Comparison of ENCODE assay signal across 27 cellular contexts in genomic region chr16:88911946-88912310, GRCh38. TPM values are rescaled to one million over a fixed set of nuclear protein-coding genes. Genes with fewer than 3 reads are reported as not detected.
DNase-seq lines count a peak whose midpoint lies in the region; ATAC-seq, FAIRE-seq and TF ChIP-seq lines count a peak whose summit lies in the region.
"Had no signal": no experiment of that assay in that cellular context is flagged by ENCODE, and none has a peak within 500 bp of the region (broad histone marks: within the 10 kb centered on the region; RNA-seq: fewer than 3 reads in every experiment).

No MANE protein-coding gene starts in this region.

- 89% methylated on average over 12 of the region's 16 CpGs for WGBS in K562 (ENCODE audit: insufficient coverage, low coverage, missing lambda C conversion rate)
- WGBS in neuronal stem cell (ENCODE audit: extremely low coverage in 2 of 2, insufficient read length in 2 of 2, insufficient replicate concordance in 1 of 2), 2 donors: no CpG with 5 or more reads among the region's 16 CpGs

- no peak for TF ChIP-seq EP300 in K562 (IDR thresholded peaks at IDR 0.05; ENCODE audit: low read length)

- POLR2A ChIA-PET in K562 (lab: Yijun Ruan, JAX): no interaction called here

- in situ Hi-C loops in K562 (cut with MboI): no loop called here

- H4K8ac ChIP-seq in neuronal stem cell (ENCODE audit: low read depth, low read length): no peak overlapping the region

- H3K4me1 Mint-ChIP-seq in IgD-negative memory B cell: peaks cover 5 to 16% (median 6%) of the 10 kb centered on the region in 3 donors
- H3K4me1 Mint-ChIP-seq: CD14-positive monocyte; CD8-positive, alpha-beta memory T cell had no signal

- no peak overlapping the region for H3K4ac ChIP-seq in neuronal stem cell (ENCODE audit: low read length)

- H3K27ac ChIP-seq in BLaER1 (peak overlapping the region; percentile 39), K562 (ENCODE audit: extremely low read depth, low read depth, low read length) (no peak overlapping the region), neuronal stem cell (replicated peaks; ENCODE audit: low read length) (no peak overlapping the region)
- H3K27ac ChIP-seq: A549 had no signal

- no peaks in the 10 kb centered on the region for H3K9me3 Mint-ChIP-seq in IgD-negative memory B cell
- H3K9me3 Mint-ChIP-seq: CD4-positive, alpha-beta T cell; CD8-positive, alpha-beta memory T cell had no signal

- no peak for FAIRE-seq in K562 (lab: Jason Lieb, UNC)
- FAIRE-seq: A549, GM12891, GM18507, H54 had no signal

- H2AK5ac ChIP-seq in neuronal stem cell (ENCODE audit: low read depth, low read length): peak overlapping the region; percentile 96

- H3K18ac ChIP-seq in neuronal stem cell (ENCODE audit: low read length): peak overlapping the region; percentile 57

- no peak for ATAC-seq in K562
- no peak for ATAC-seq in sciatic nerve
- ATAC-seq in HG03520 (IDR thresholded peaks at IDR 0.05; ENCODE audit: unreplicated experiment): no peak
- ATAC-seq: A549, GM23338 had no signal

- CTCF ChIA-PET in K562 (lab: Yijun Ruan, JAX; ENCODE audit: low intra/inter-chr PET ratio): no interaction called here

- H3K4me3 ChIP-seq in BLaER1 (no peak overlapping the region), K562 (no peak overlapping the region), neuronal stem cell (ENCODE audit: low read length in 2 of 2) (no peak overlapping the region)
- H3K4me3 ChIP-seq: A549, GM23338, HAP-1 had no signal

- H3K79me2 ChIP-seq in K562 (ENCODE audit: control insufficient read depth, insufficient read depth, low read length): peaks cover 94% of the 10 kb centered on the region

- no peak overlapping the region for H2AFZ ChIP-seq in K562 (ENCODE audit: low read depth, low read length)
- H2AFZ ChIP-seq in neuronal stem cell (ENCODE audit: low read length): no peak overlapping the region
- H2AFZ ChIP-seq: GM23338 had no signal

- H3K27me3 Mint-ChIP-seq in IgD-negative memory B cell: no peaks in the 10 kb centered on the region

- no peak for TF ChIP-seq RAD21 in K562 (CRISPR knock-in tag; conservative IDR thresholded peaks at IDR 0.05 in 1 of 2, IDR thresholded peaks at IDR 0.05 in 1 of 2)

- H3K9ac ChIP-seq in BLaER1: peak overlapping the region; percentile 32
- H3K9ac ChIP-seq in K562 (ENCODE audit: insufficient read depth in 1 of 2, low read depth in 2 of 2, low read length in 2 of 2): no peak overlapping the region
- peak overlapping the region; percentile 16 for H3K9ac ChIP-seq in neuronal stem cell (ENCODE audit: low read depth, low read length, poor library complexity)

- H3K36me3 ChIP-seq in BLaER1: peaks cover 36% of the 10 kb centered on the region
- H3K36me3 ChIP-seq in K562 (ENCODE audit: control insufficient read depth, insufficient read depth, low read length): peaks cover 81% of the 10 kb centered on the region
- H3K36me3 ChIP-seq in neuronal stem cell (replicated peaks in 1 of 2; ENCODE audit: control insufficient read depth in 2 of 2, insufficient read depth in 2 of 2, low read length in 2 of 2): no peaks in the 10 kb centered on the region
- H3K36me3 ChIP-seq: HAP-1 had no signal

- H2BK15ac ChIP-seq in neuronal stem cell (ENCODE audit: low read length): peak overlapping the region; percentile 56

- no peak overlapping the region for H3K14ac ChIP-seq in neuronal stem cell (ENCODE audit: low read length)

- peaks cover 6% of the 10 kb centered on the region for H3K36me3 Mint-ChIP-seq in IgD-negative memory B cell
- H3K36me3 Mint-ChIP-seq: CD8-positive, alpha-beta memory T cell had no signal

- peak overlapping the region; percentile 66 for H2BK5ac ChIP-seq in neuronal stem cell (ENCODE audit: low read length)

- DNase-seq in K562 (ENCODE audit: extremely low read depth in 1 of 4, low spot score in 3 of 4) (no peak), neuronal stem cell (ENCODE audit: low spot score) (no peak), amygdala (lab: John Stamatoyannopoulos, UW) (no peak), sciatic nerve (ENCODE audit: low spot score) (no peak), SKM-1 (lab: John Stamatoyannopoulos, UW; ENCODE audit: unreplicated experiment) (no peak)
- DNase-seq: 8988T; ACHN; AML-193; CD4-positive, alpha-beta T cell; CD8-positive, alpha-beta memory T cell; DMS53; DMS79 treated with DMSO at 0.1 percent for 48 hours; GF-D8; HFFc6 had no signal

- H3K79me1 ChIP-seq in neuronal stem cell (ENCODE audit: low read depth, low read length): no peaks in the 10 kb centered on the region

- BruUV-seq in K562 (replicated peaks; lab: Mats Ljungman, UMichigan): no TSS peak

- TF ChIP-seq POLR2A in K562 (conservative IDR thresholded peaks at IDR 0.05): no peak

- no peak overlapping the region for H4K91ac ChIP-seq in neuronal stem cell (ENCODE audit: low read depth, low read length, poor library complexity)

- peaks cover 14% of the 10 kb centered on the region for H3K9me1 ChIP-seq in K562 (ENCODE audit: control insufficient read depth, insufficient read depth, low read length)

- peak overlapping the region in 2 of 3 donors; percentile 81 to 87 for H3K27ac Mint-ChIP-seq in IgD-negative memory B cell
- H3K27ac Mint-ChIP-seq: CD4-positive, alpha-beta T cell; CD8-positive, alpha-beta memory T cell; GM23338; HFFc6 had no signal

- no peak overlapping the region for H2BK12ac ChIP-seq in neuronal stem cell (ENCODE audit: low read length)

- intact Hi-C loops in K562 (cut with micrococcal nuclease): no loop called here
- intact Hi-C loops in sciatic nerve (cut with DNase I): no loop called here

- H3K9me3 ChIP-seq in BLaER1 (no peaks in the 10 kb centered on the region), K562 (replicated peaks; ENCODE audit: control insufficient read depth, insufficient read depth, low read depth, low read length) (no peaks in the 10 kb centered on the region), neuronal stem cell (replicated peaks in 1 of 2; ENCODE audit: control insufficient read depth in 2 of 2, insufficient read depth in 1 of 2, low read depth in 1 of 2, low read length in 2 of 2) (peaks cover 0 to 8% of the 10 kb centered on the region in 2 donors)
- H3K9me3 ChIP-seq: A549, HAP-1 had no signal

- H3K4me2 ChIP-seq in BLaER1 (peak overlapping the region; percentile 90), K562 (ENCODE audit: insufficient read depth, low read length) (no peak overlapping the region), neuronal stem cell (ENCODE audit: insufficient read depth, low read length, poor library complexity, severe bottlenecking) (no peak overlapping the region)
- H3K4me2 ChIP-seq: A549, GM23338 had no signal

- peaks cover 92% of the 10 kb centered on the region for H3K4me1 ChIP-seq in BLaER1
- H3K4me1 ChIP-seq in K562 (replicated peaks in 1 of 2; ENCODE audit: control insufficient read depth in 2 of 2, insufficient read depth in 2 of 2, low read length in 2 of 2): peaks cover 0 to 61% of the 10 kb centered on the region in 2 experiments; a peak in 4 of 5 replicates
- H3K4me1 ChIP-seq in neuronal stem cell (ENCODE audit: control insufficient read depth in 2 of 2, insufficient read depth in 1 of 2, low read depth in 1 of 2, low read length in 2 of 2): peaks cover 7% of the 10 kb centered on the region in 2 donors
- H3K4me1 ChIP-seq: HAP-1 had no signal

- no peak for TF ChIP-seq CTCF in K562 (IDR thresholded peaks at IDR 0.05 in 2 of 3, conservative IDR thresholded peaks at IDR 0.05 in 1 of 3; ENCODE audit: insufficient read depth in 2 of 3, low read depth in 1 of 3, low read length in 3 of 3)

- H3K23ac ChIP-seq in neuronal stem cell (ENCODE audit: low read depth, low read length, poor library complexity): peak overlapping the region; percentile 57

- no peak overlapping the region for H3K4me3 Mint-ChIP-seq in IgD-negative memory B cell
- H3K4me3 Mint-ChIP-seq: CD14-positive monocyte; CD4-positive, alpha-beta T cell; CD8-positive, alpha-beta memory T cell; GM23338; HFFc6 had no signal

- H3K27me3 ChIP-seq in BLaER1 (no peaks in the 10 kb centered on the region), K562 (ENCODE audit: control insufficient read depth in 2 of 2, insufficient read depth in 2 of 2, low read length in 2 of 2) (no peaks in the 10 kb centered on the region), neuronal stem cell (ENCODE audit: control insufficient read depth in 3 of 3, insufficient read depth in 3 of 3, low read depth in 1 of 3, low read length in 3 of 3) (peaks cover 0 to 19% (median 0%) of the 10 kb centered on the region in 3 experiments)

- H2BK120ac ChIP-seq in neuronal stem cell (ENCODE audit: low read depth, low read length): peak overlapping the region; percentile 63

- H4K20me1 ChIP-seq in BLaER1 (peaks cover 92% of the 10 kb centered on the region), K562 (replicated peaks; ENCODE audit: control insufficient read depth, insufficient read depth, low read length) (peaks cover 70% of the 10 kb centered on the region)

RNA-seq across cellular contexts. Expression of gene PABPN1L, which starts 45.5 kb away (rescaled TPM):
- polyA plus RNA-seq in IgD-negative memory B cell: not detected
- total RNA-seq in K562 (2011; cell fraction: chromatin; rRNA removed; ENCODE audit: low replicate concordance): 0.46 and 2.2 TPM in 2 replicates
- 0.26 and 0.50 TPM in 2 replicates for total RNA-seq in K562 (2011; cell fraction: nucleolus; rRNA removed)
- 0.29 and 0.99 TPM in 2 replicates for total RNA-seq in K562 (2011; cell fraction: nucleoplasm; rRNA removed)
- total RNA-seq in K562 (2014; rRNA removed): 0.32 TPM in 1 of 2 replicates, not detected in the other
- total RNA-seq in K562 (2014; rRNA removed; fragmentation: Illumina TruSeq; extraction: Trizol): not detected in 2 replicates
- total RNA-seq in K562 (2015; rRNA removed; fragmentation: Illumina TruSeq; extraction: Trizol): 0.19 TPM in 1 of 2 replicates, not detected in the other
- total RNA-seq in K562 (2021): 0.29 TPM in 1 of 2 replicates, not detected in the other
- not detected in 2 replicates for polyA plus RNA-seq in K562 (2011; rRNA removed)
- polyA plus RNA-seq in K562 (2011; cell fraction: cytosol; rRNA removed): not detected in 2 replicates
- 0.55 and 0.58 TPM in 2 replicates for polyA plus RNA-seq in K562 (2011; cell fraction: nucleus; rRNA removed)
- polyA plus RNA-seq in K562 (2012): 0.29 and 0.71 TPM in 2 replicates
- polyA plus RNA-seq in K562 (2014; fragmentation: Illumina TruSeq; extraction: Trizol): not detected in 2 replicates
- not detected for polyA plus RNA-seq in K562 (2014; fragmentation: Nextera tagmentation; extraction: Ambion mirVana)
- polyA plus RNA-seq in K562 (2014; rRNA removed): 0.11 TPM in 1 of 2 replicates, not detected in the other
- not detected in 2 replicates for polyA minus RNA-seq in K562 (2011; rRNA and poly(A)+ RNA removed)
- polyA minus RNA-seq in K562 (2011; cell fraction: cytosol; rRNA and poly(A)+ RNA removed): not detected in 2 replicates
- polyA minus RNA-seq in K562 (2011; cell fraction: nucleus; rRNA and poly(A)+ RNA removed): not detected in 2 replicates
- polyA plus RNA-seq in neuronal stem cell (2013, experiment 1 of 2): not detected
- not detected for polyA plus RNA-seq in neuronal stem cell (2013, experiment 2 of 2)
- not detected for total RNA-seq in sciatic nerve
- total RNA-seq: CD4-positive, alpha-beta T cell; CD8-positive, alpha-beta memory T cell; Daoy; G401; GM23338; HFFc6 had no signal
- polyA plus RNA-seq: A549; BJ; CD14-positive monocyte; CD8-positive, alpha-beta memory T cell; GM23338 had no signal

RNA-seq across cellular contexts. Expression of gene TRAPPC2L, which starts 55.0 kb away (rescaled TPM):
- polyA plus RNA-seq in IgD-negative memory B cell (86.1 TPM), K562 (2011; rRNA removed) (124 and 163 TPM in 2 replicates), K562 (2014; fragmentation: Illumina TruSeq; extraction: Trizol) (97.5 and 104 TPM in 2 replicates), K562 (2014; fragmentation: Nextera tagmentation; extraction: Ambion mirVana) (100 to 1,000 TPM; 345 to 398 TPM), K562 (2014; rRNA removed) (92.4 and 99.1 TPM in 2 replicates)
- 43.1 and 83.7 TPM in 2 replicates for total RNA-seq in K562 (2011; cell fraction: chromatin; rRNA removed; ENCODE audit: low replicate concordance)
- total RNA-seq in K562 (2011; cell fraction: nucleolus; rRNA removed): 64.3 and 69.7 TPM in 2 replicates
- 53.0 and 53.7 TPM in 2 replicates for total RNA-seq in K562 (2011; cell fraction: nucleoplasm; rRNA removed)
- total RNA-seq in K562 (2014; rRNA removed) (60.4 and 77.5 TPM in 2 replicates), K562 (2014; rRNA removed; fragmentation: Illumina TruSeq; extraction: Trizol) (92.6 and 126 TPM in 2 replicates), K562 (2015; rRNA removed; fragmentation: Illumina TruSeq; extraction: Trizol) (61.1 and 69.1 TPM in 2 replicates), K562 (2021) (89.1 and 92.6 TPM in 2 replicates), sciatic nerve (41.2 TPM)
- polyA plus RNA-seq in K562 (2011; cell fraction: cytosol; rRNA removed): 94.2 and 150 TPM in 2 replicates
- polyA plus RNA-seq in K562 (2011; cell fraction: nucleus; rRNA removed): 96.2 and 120 TPM in 2 replicates
- 69.9 and 168 TPM in 2 replicates for polyA plus RNA-seq in K562 (2012)
- 28.3 and 55.3 TPM in 2 replicates for polyA minus RNA-seq in K562 (2011; rRNA and poly(A)+ RNA removed)
- 24.9 and 30.9 TPM in 2 replicates for polyA minus RNA-seq in K562 (2011; cell fraction: cytosol; rRNA and poly(A)+ RNA removed)
- 30.4 and 33.3 TPM in 2 replicates for polyA minus RNA-seq in K562 (2011; cell fraction: nucleus; rRNA and poly(A)+ RNA removed)
- polyA plus RNA-seq in neuronal stem cell (2013, experiment 1 of 2): 57.0 TPM
- polyA plus RNA-seq in neuronal stem cell (2013, experiment 2 of 2): 58.2 TPM

RNA-seq across cellular contexts. Expression of gene GALNS, which starts 55.2 kb away (rescaled TPM):
- 8.4 TPM for polyA plus RNA-seq in IgD-negative memory B cell
- total RNA-seq in K562 (2011; cell fraction: chromatin; rRNA removed; ENCODE audit: low replicate concordance): 69.8 and 180 TPM in 2 replicates
- total RNA-seq in K562 (2011; cell fraction: nucleolus; rRNA removed): 70.5 and 71.6 TPM in 2 replicates
- 50.8 and 56.2 TPM in 2 replicates for total RNA-seq in K562 (2011; cell fraction: nucleoplasm; rRNA removed)
- 3.4 and 5.4 TPM in 2 replicates for total RNA-seq in K562 (2014; rRNA removed)
- 2.4 and 4.1 TPM in 2 replicates for total RNA-seq in K562 (2014; rRNA removed; fragmentation: Illumina TruSeq; extraction: Trizol)
- total RNA-seq in K562 (2015; rRNA removed; fragmentation: Illumina TruSeq; extraction: Trizol): 5.6 and 5.9 TPM in 2 replicates
- 12.3 and 13.2 TPM in 2 replicates for total RNA-seq in K562 (2021)
- polyA plus RNA-seq in K562 (2011; rRNA removed): 3.9 and 4.3 TPM in 2 replicates
- 3.9 and 9.1 TPM in 2 replicates for polyA plus RNA-seq in K562 (2011; cell fraction: cytosol; rRNA removed)
- 20.2 and 34.5 TPM in 2 replicates for polyA plus RNA-seq in K562 (2011; cell fraction: nucleus; rRNA removed)
- polyA plus RNA-seq in K562 (2012): 11.1 and 16.0 TPM in 2 replicates
- 6.0 and 7.0 TPM in 2 replicates for polyA plus RNA-seq in K562 (2014; fragmentation: Illumina TruSeq; extraction: Trizol)
- polyA plus RNA-seq in K562 (2014; fragmentation: Nextera tagmentation; extraction: Ambion mirVana): under 1 TPM; 0.38 to 0.63 TPM
- polyA plus RNA-seq in K562 (2014; rRNA removed): 6.7 and 8.6 TPM in 2 replicates
- polyA minus RNA-seq in K562 (2011; rRNA and poly(A)+ RNA removed): 1.9 and 3.7 TPM in 2 replicates
- 3.2 and 3.3 TPM in 2 replicates for polyA minus RNA-seq in K562 (2011; cell fraction: cytosol; rRNA and poly(A)+ RNA removed)
- polyA minus RNA-seq in K562 (2011; cell fraction: nucleus; rRNA and poly(A)+ RNA removed): 7.0 and 7.8 TPM in 2 replicates
- 9.6 TPM for polyA plus RNA-seq in neuronal stem cell (2013, experiment 1 of 2)
- polyA plus RNA-seq in neuronal stem cell (2013, experiment 2 of 2): 9.1 TPM
- 41.1 TPM for total RNA-seq in sciatic nerve

Comparison
In these comparisons a context has a peak if more than half of its experiments do, and no peak if none do; other contexts are left out.
1. H3K9ac ChIP-seq: peak in BLaER1 (single experiment) and neuronal stem cell (single experiment); none in K562 (0 of 2).